ENCODE assay signal across 1 cellular context in genomic region chr2:120988051-120988707, GRCh38.
TF ChIP-seq lines count a peak whose summit lies in the region.

No MANE protein-coding gene starts in this region.

TF ChIP-seq in GM23338, 12 proteins besides CTCF, POLR2A, EP300 and RAD21 (continued from another document):
- no peak for TF ChIP-seq JUNB (IDR thresholded peaks at IDR 0.05; ENCODE audit: unreplicated experiment)
- no peak for TF ChIP-seq ZNF114 (CRISPR knock-in tag; IDR thresholded peaks at IDR 0.05)
- no peak for TF ChIP-seq EZH2phosphoT487 (IDR thresholded peaks at IDR 0.05; ENCODE audit: unreplicated experiment)
- no peak for TF ChIP-seq CREB1 (CRISPR knock-in tag; IDR thresholded peaks at IDR 0.05; ENCODE audit: low read depth)
- TF ChIP-seq ETS1 (IDR thresholded peaks at IDR 0.05): no peak
- TF ChIP-seq POLR2AphosphoS5 (IDR thresholded peaks at IDR 0.05; ENCODE audit: low read depth): no peak
- TF ChIP-seq ZNF331 (CRISPR knock-in tag; IDR thresholded peaks at IDR 0.05; ENCODE audit: low read depth): no peak
- no peak for TF ChIP-seq NANOG (IDR thresholded peaks at IDR 0.05; ENCODE audit: borderline replicate concordance)
- TF ChIP-seq REST (IDR thresholded peaks at IDR 0.05; ENCODE audit: unreplicated experiment): no peak
